Comparison of ENCODE assay signal across 8 cellular contexts in the genomic region with DNA sequence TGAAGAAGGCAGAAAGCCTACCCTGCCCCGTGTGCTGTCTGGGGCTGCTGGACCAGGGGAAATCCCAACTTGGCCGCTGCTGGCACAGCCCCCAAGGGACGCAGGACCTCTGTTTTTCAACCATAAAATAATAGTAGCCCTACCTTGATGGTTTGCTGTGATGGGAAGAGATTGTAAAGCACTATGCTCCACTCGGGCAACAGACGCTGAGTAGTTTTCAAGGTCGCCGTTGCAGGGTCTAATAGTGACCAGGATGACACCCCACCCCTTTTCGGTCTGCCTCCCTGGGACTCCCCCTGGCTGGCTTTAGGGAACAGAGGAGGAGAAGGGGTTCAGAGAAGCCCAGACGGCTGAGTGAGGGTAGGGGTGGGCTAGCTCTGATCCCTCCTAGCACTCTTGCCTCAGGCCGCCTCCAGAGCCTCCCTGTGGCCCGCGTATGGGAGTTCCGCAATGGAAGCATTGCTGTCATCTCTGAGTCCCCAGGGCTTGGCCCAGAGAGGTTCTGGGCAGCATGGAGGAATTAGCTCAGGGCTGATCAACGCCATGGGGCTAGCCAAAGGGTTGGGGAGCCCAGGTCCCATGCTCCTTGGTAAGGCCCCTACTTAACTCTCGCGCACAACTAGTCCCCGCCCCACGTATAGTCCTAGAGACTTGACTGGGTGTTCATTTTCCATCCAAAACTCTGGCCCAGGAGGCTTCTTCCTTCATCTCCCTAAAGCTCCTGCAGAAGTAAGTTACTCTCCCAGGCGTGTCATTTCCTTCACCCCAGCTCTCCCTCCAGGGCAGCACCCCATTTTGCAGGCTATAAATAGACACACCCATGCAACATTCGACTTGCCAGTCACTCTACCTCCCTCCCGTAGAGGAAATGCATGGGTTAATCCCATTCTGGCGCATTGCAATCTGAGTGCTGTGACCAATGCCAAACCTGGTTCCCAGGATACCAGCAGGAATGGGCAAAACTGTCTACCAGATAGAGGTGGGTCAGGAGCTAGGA. TPM values are rescaled to one million over a fixed set of nuclear protein-coding genes. Genes with fewer than 3 reads are reported as not detected.
A peak's percentile ranks its signal among the peaks of the same experiment; 100 is the strongest.
DNase-seq lines count a peak whose midpoint lies in the region; ATAC-seq lines count a peak whose summit lies in the region.

No MANE protein-coding gene starts in this region.

- ATAC-seq in GM19455 (IDR thresholded peaks at IDR 0.05; ENCODE audit: unreplicated experiment): peak; percentile 15
- ATAC-seq in HG03571 (IDR thresholded peaks at IDR 0.05; ENCODE audit: unreplicated experiment): peak; percentile 17
- no peak for ATAC-seq in stimulated activated naive CD8-positive, alpha-beta T cell treated with anti-CD3 and anti-CD28 coated beads, Interleukin-15, Interleukin-2, amounts not matched to agents 100 U/mL and 50 U/mL, for 24 hours

- peak; percentile 42 for DNase-seq in A172 (ENCODE audit: low spot score)
- DNase-seq in stimulated activated naive CD8-positive, alpha-beta T cell treated with anti-CD3 and anti-CD28 coated beads, Interleukin-15, Interleukin-2, amounts not matched to agents 100 U/mL and 50 U/mL, for 24 hours: peak; percentile 37
- DNase-seq in NCI-H2196 treated with DMSO at 0.1 percent for 48 hours (lab: John Stamatoyannopoulos, UW; ENCODE audit: unreplicated experiment): no peak
- no peak for DNase-seq in NCI-H526 treated with DMSO at 0.1 percent for 48 hours (lab: John Stamatoyannopoulos, UW)

- H3K4me3 ChIP-seq in iPS-18a (ENCODE audit: low read length): peak overlapping the region; percentile 70

- H3K4me1 ChIP-seq in iPS-18a (ENCODE audit: control insufficient read depth, low read depth, low read length): peaks cover 21% of the 10 kb centered on the region

- peak overlapping the region; percentile 90 for H3K4me3 Mint-ChIP-seq in activated naive CD4-positive, alpha-beta T cell treated with anti-CD3 and anti-CD28 coated beads, Interleukin-2, amount 50 U/mL, for 24 hours

- H3K9ac ChIP-seq in iPS-18a (ENCODE audit: low read length): peak overlapping the region; percentile 21

- peaks cover 40% of the 10 kb centered on the region for H3K27me3 ChIP-seq in iPS-18a (ENCODE audit: control insufficient read depth, insufficient read depth, low read length)

- H3K9me3 Mint-ChIP-seq in activated naive CD4-positive, alpha-beta T cell treated with anti-CD3 and anti-CD28 coated beads, Interleukin-2, amount 50 U/mL, for 24 hours: no peaks in the 10 kb centered on the region

- H3K27me3 Mint-ChIP-seq in activated naive CD4-positive, alpha-beta T cell treated with anti-CD3 and anti-CD28 coated beads, Interleukin-2, amount 50 U/mL, for 24 hours: no peaks in the 10 kb centered on the region

- peak overlapping the region; percentile 99 for H3K27ac Mint-ChIP-seq in activated naive CD4-positive, alpha-beta T cell treated with anti-CD3 and anti-CD28 coated beads, Interleukin-2, amount 50 U/mL, for 24 hours

- H3K27ac ChIP-seq in iPS-18a (ENCODE audit: low read length): no peak overlapping the region

- peaks cover 54% of the 10 kb centered on the region for H3K4me1 Mint-ChIP-seq in activated naive CD4-positive, alpha-beta T cell treated with anti-CD3 and anti-CD28 coated beads, Interleukin-2, amount 50 U/mL, for 24 hours

- H3K36me3 ChIP-seq in iPS-18a (ENCODE audit: control insufficient read depth, low read depth, low read length): peaks cover 5% of the 10 kb centered on the region

- no peaks in the 10 kb centered on the region for H3K9me3 ChIP-seq in iPS-18a (ENCODE audit: control insufficient read depth, low read depth, low read length)

- H3K36me3 Mint-ChIP-seq in activated naive CD4-positive, alpha-beta T cell treated with anti-CD3 and anti-CD28 coated beads, Interleukin-2, amount 50 U/mL, for 24 hours: peaks cover 31% of the 10 kb centered on the region

RNA-seq across cellular contexts. Expression of a gene that starts 1.1 kb away (rescaled TPM):
- total RNA-seq in A172 (2014; rRNA removed; shearing (Covaris generic)): 4.0 and 9.1 TPM in 2 replicates

RNA-seq across cellular contexts. Expression of a gene that starts 51.7 kb away (rescaled TPM):
- not detected in 2 replicates for total RNA-seq in A172 (2014; rRNA removed; shearing (Covaris generic))

Comparison
In these comparisons a context has a peak if more than half of its experiments do, and no peak if none do; other contexts are left out.
1. DNase-seq: peak in A172 (single experiment) and stimulated activated naive CD8-positive, alpha-beta T cell treated with anti-CD3 and anti-CD28 coated beads, Interleukin-15, Interleukin-2, amounts not matched to agents 100 U/mL and 50 U/mL, for 24 hours (single experiment); none in NCI-H2196 treated with DMSO at 0.1 percent for 48 hours (single experiment) and NCI-H526 treated with DMSO at 0.1 percent for 48 hours (single experiment).